Comparison of ENCODE assay signal across 14 cellular contexts in genomic region chr12:80838708-80839107, GRCh38.
DNase-seq lines count a peak whose midpoint lies in the region; ATAC-seq and TF ChIP-seq lines count a peak whose summit lies in the region.
"Had no signal": no experiment of that assay in that cellular context is flagged by ENCODE, and none has a peak within 500 bp of the region (broad histone marks: within the 10 kb centered on the region; RNA-seq: fewer than 3 reads in every experiment).

No MANE protein-coding gene starts in this region.

- intact Hi-C loops in Right ventricle myocardium inferior (cut with DNase I) (loop anchor here (5.0 kb wide), 1 partner anchor 39 kb away; no protein-coding TSS in a partner anchor), upper lobe of right lung (cut with DNase I) (no loop called here)

- H3K9me3 ChIP-seq in right atrium auricular region, result no peaks in the 10 kb centered on the region
- no peaks in the 10 kb centered on the region for H3K9me3 ChIP-seq in upper lobe of right lung
- H3K9me3 ChIP-seq: gastrocnemius medialis, prostate gland, transverse colon had no signal

- peaks cover 0 to 12% of the 10 kb centered on the region in 2 donors for H3K4me1 ChIP-seq in right atrium auricular region
- H3K4me1 ChIP-seq in upper lobe of right lung, result no peaks in the 10 kb centered on the region
- H3K4me1 ChIP-seq: gastrocnemius medialis, prostate gland, transverse colon had no signal

- ATAC-seq in Right ventricle myocardium inferior, result peak; percentile 58
- ATAC-seq in HG03095 (IDR thresholded peaks at IDR 0.05; ENCODE audit: unreplicated experiment), result peak; percentile 44
- ATAC-seq in upper lobe of right lung, result peak; percentile 81
- ATAC-seq: gastrocnemius medialis had no signal

- TF ChIP-seq CTCF in right atrium auricular region (IDR thresholded peaks at IDR 0.05), result no peak
- no peak for TF ChIP-seq CTCF in upper lobe of right lung (IDR thresholded peaks at IDR 0.05)

- H3K4me3 ChIP-seq in right atrium auricular region, result no peak overlapping the region
- H3K4me3 ChIP-seq in upper lobe of right lung, result no peak overlapping the region
- H3K4me3 ChIP-seq: gastrocnemius medialis, prostate gland, transverse colon had no signal

- H3K27me3 ChIP-seq in right atrium auricular region (no peaks in the 10 kb centered on the region), upper lobe of right lung (no peaks in the 10 kb centered on the region)
- H3K27me3 ChIP-seq: gastrocnemius medialis, transverse colon had no signal

- H3K36me3 ChIP-seq in right atrium auricular region (no peaks in the 10 kb centered on the region), upper lobe of right lung (no peaks in the 10 kb centered on the region)
- H3K36me3 ChIP-seq: gastrocnemius medialis, prostate gland, transverse colon had no signal

- DNase-seq in Right ventricle myocardium inferior (ENCODE audit: missing footprints) (no peak), right atrium auricular region (ENCODE audit: low spot score) (no peak), cerebellar cortex (ENCODE audit: low spot score) (peak; percentile 68), upper lobe of right lung (no peak), NCI-H2029 (lab: John Stamatoyannopoulos, UW) (no peak), SW 1271 (lab: John Stamatoyannopoulos, UW) (no peak), DMS 273 treated with DMSO at 0.1 percent for 48 hours (lab: John Stamatoyannopoulos, UW) (no peak)
- DNase-seq: cortex of kidney, gastrocnemius medialis, GDM1, NCI-H1092 treated with DMSO at 0.1 percent for 48 hours, transverse colon had no signal

- H3K27ac ChIP-seq in right atrium auricular region (no peak overlapping the region), upper lobe of right lung (no peak overlapping the region)
- H3K27ac ChIP-seq: gastrocnemius medialis, prostate gland, transverse colon had no signal
